10 cellular contexts compared by ENCODE assay signal in the genomic region with DNA sequence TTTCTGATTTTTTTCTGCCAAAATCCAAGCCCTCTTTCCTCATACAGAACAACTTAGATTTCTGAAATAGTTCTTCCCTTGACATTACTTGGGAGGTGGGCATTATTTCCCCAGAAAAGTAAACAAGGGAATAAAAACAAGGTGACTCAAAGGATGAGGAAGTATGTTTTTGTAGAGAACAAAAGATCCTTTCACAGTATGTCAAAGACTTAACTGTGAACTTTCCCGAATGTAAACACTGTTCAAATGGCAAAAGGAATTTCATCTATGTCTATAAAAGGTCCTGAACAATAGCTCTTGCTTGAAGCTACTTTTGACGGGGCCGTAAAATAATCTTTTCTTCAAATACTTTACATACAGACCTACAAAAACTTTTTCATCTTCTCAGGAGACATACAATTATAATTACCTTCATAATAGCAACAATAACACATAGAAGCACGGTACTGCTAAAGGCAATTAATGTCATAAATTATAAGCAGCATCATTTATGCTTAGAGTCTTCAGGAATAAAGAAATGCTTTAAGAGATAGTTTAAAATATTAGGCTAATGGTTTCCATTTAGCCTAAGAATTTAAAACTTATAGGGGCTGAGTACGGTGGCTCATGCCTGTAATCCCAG.
DNase-seq lines count a peak whose midpoint lies in the region; ATAC-seq and TF ChIP-seq lines count a peak whose summit lies in the region.
"Had no signal": no experiment of that assay in that cellular context is flagged by ENCODE, and none has a peak within 500 bp of the region (broad histone marks: within the 10 kb centered on the region; RNA-seq: fewer than 3 reads in every experiment).

No MANE protein-coding gene starts in this region.

- H3K79me2 ChIP-seq in mammary epithelial cell (ENCODE audit: insufficient read depth, low read length) = no peaks in the 10 kb centered on the region

- H2BK15ac ChIP-seq in mesenchymal stem cell (ENCODE audit: low read depth, poor library complexity, severe bottlenecking) = no peak overlapping the region

- intact Hi-C loops in left ventricle myocardium superior (cut with micrococcal nuclease) = no loop called here
- intact Hi-C loops in mammary epithelial cell (cut with micrococcal nuclease) = loop anchor here (5.0 kb wide), 1 partner anchor 36 kb away; no protein-coding TSS in a partner anchor
- intact Hi-C loops in head of caudate nucleus (cut with DNase I) = loop anchor here (5.0 kb wide), 1 partner anchor 191 kb away; the partner anchor contains the start of gene RGCC

- H3K18ac ChIP-seq in mesenchymal stem cell (ENCODE audit: low read depth in 1 of 2, low read length in 2 of 2) = no peak overlapping the region

- H3K14ac ChIP-seq in mesenchymal stem cell (ENCODE audit: low read length in 2 of 2) = no peak overlapping the region

- WGBS in mammary epithelial cell (ENCODE audit: low coverage, missing lambda C conversion rate) = 50% methylated on average over 5 of the region's 5 CpGs
- WGBS in mesenchymal stem cell = 42% methylated on average over 4 of the region's 5 CpGs

- no peak overlapping the region for H2AK5ac ChIP-seq in mesenchymal stem cell (ENCODE audit: low read length, severe bottlenecking)

- H3K4me1 ChIP-seq in right atrium auricular region (peaks cover 0 to 46% of the 10 kb centered on the region in 2 donors), mammary epithelial cell (ENCODE audit: insufficient read depth, low read length) (peaks cover 18% of the 10 kb centered on the region), mesenchymal stem cell (ENCODE audit: control insufficient read depth, insufficient read depth, low read depth, low read length) (peaks cover 11% of the 10 kb centered on the region)

- H2AFZ ChIP-seq in mammary epithelial cell (ENCODE audit: low read depth, low read length) (no peak overlapping the region), mesenchymal stem cell (ENCODE audit: low read depth, low read length) (no peak overlapping the region)

- no peak overlapping the region for H3K23ac ChIP-seq in mesenchymal stem cell (ENCODE audit: low read length in 2 of 2)

- no peak overlapping the region for H2BK120ac ChIP-seq in mesenchymal stem cell (ENCODE audit: low read depth, low read length)

- ATAC-seq in left ventricle myocardium superior = no peak
- ATAC-seq in HG02938 (IDR thresholded peaks at IDR 0.05; ENCODE audit: unreplicated experiment) = no peak
- no peak for ATAC-seq in GM18867 (IDR thresholded peaks at IDR 0.05; ENCODE audit: unreplicated experiment)

- H3K4ac ChIP-seq in mesenchymal stem cell (ENCODE audit: low read depth in 1 of 2, low read length in 2 of 2) = no peak overlapping the region

- H3K27me3 ChIP-seq in right atrium auricular region (no peaks in the 10 kb centered on the region), mammary epithelial cell (ENCODE audit: insufficient read depth, low read length) (no peaks in the 10 kb centered on the region), mesenchymal stem cell (ENCODE audit: control insufficient read depth in 1 of 2, insufficient read depth in 1 of 2, low read length in 2 of 2) (no peaks in the 10 kb centered on the region)

- TF ChIP-seq CTCF in right atrium auricular region (IDR thresholded peaks at IDR 0.05) (no peak), mammary epithelial cell (conservative IDR thresholded peaks at IDR 0.05 in 1 of 2, IDR thresholded peaks at IDR 0.05 in 1 of 2; ENCODE audit: extremely low read depth in 1 of 2, insufficient read depth in 1 of 2, low read depth in 1 of 2, low read length in 2 of 2) (no peak)

- H4K20me1 ChIP-seq in mammary epithelial cell (ENCODE audit: insufficient read depth, low read length) = no peaks in the 10 kb centered on the region

- H3K36me3 ChIP-seq in right atrium auricular region (no peaks in the 10 kb centered on the region), mammary epithelial cell (ENCODE audit: insufficient read depth, low read length) (no peaks in the 10 kb centered on the region), mesenchymal stem cell (ENCODE audit: control insufficient read depth in 1 of 2, insufficient read depth in 2 of 2, low read depth in 1 of 2, low read length in 2 of 2) (no peaks in the 10 kb centered on the region)

- CTCF ChIA-PET in mammary epithelial cell (lab: Charles Lee; ENCODE audit: low non-redundant PET) = interaction anchor here (0.6 kb wide), 1 partner anchor 235 kb away, joined by 7 read pairs; no protein-coding TSS in a partner anchor

- H3K9ac ChIP-seq in mammary epithelial cell (ENCODE audit: insufficient read depth, low read length) = no peak overlapping the region
- H3K9ac ChIP-seq in mesenchymal stem cell (ENCODE audit: low read length) = no peak overlapping the region

- H3K4me3 ChIP-seq in right atrium auricular region (no peak overlapping the region), mammary epithelial cell (replicated peaks in 1 of 3; ENCODE audit: insufficient read depth in 1 of 3, low read depth in 2 of 3, low read length in 3 of 3) (no peak overlapping the region), mesenchymal stem cell (ENCODE audit: insufficient read depth in 1 of 2, low read depth in 1 of 2, low read length in 2 of 2) (no peak overlapping the region)

- no peaks in the 10 kb centered on the region for H3K9me3 ChIP-seq in right atrium auricular region
- no peaks in the 10 kb centered on the region for H3K9me3 ChIP-seq in mammary epithelial cell (replicated peaks; ENCODE audit: insufficient read depth, low read length)
- H3K9me3 ChIP-seq in mesenchymal stem cell (ENCODE audit: control insufficient read depth, low read length) = no peaks in the 10 kb centered on the region

- H3K79me1 ChIP-seq in mesenchymal stem cell (replicated peaks; ENCODE audit: low read length, poor library complexity, severe bottlenecking) = no peaks in the 10 kb centered on the region

- dilution Hi-C loops in mammary epithelial cell (cut with HindIII; ENCODE audit: low sequenced_read_pairs) = no loop called here

- H2BK5ac ChIP-seq in mesenchymal stem cell (ENCODE audit: low read depth, low read length, poor library complexity, severe bottlenecking) = no peak overlapping the region

- DNase-seq in right atrium auricular region (ENCODE audit: low spot score) = no peak
- no peak for DNase-seq in left ventricle myocardium superior
- DNase-seq in mammary epithelial cell = peak; percentile 65
- DNase-seq in mesenchymal stem cell = peak; percentile 11
- DNase-seq in mesenteric fat pad (ENCODE audit: low spot score) = no peak
- no peak for DNase-seq in head of caudate nucleus
- DNase-seq: NCI-H524, T1000 had no signal

- H4K91ac ChIP-seq in mesenchymal stem cell (ENCODE audit: low read length) = no peak overlapping the region

- BruUV-seq in mammary epithelial cell (replicated peaks; lab: Mats Ljungman, UMichigan) = no TSS peak

- H3K4me2 ChIP-seq in mammary epithelial cell (ENCODE audit: insufficient read depth, low read depth, low read length) (no peak overlapping the region), mesenchymal stem cell (ENCODE audit: low read length, poor library complexity, severe bottlenecking) (no peak overlapping the region)

- H3K27ac ChIP-seq in right atrium auricular region = peak overlapping the region; percentile 29 to 46
- no peak overlapping the region for H3K27ac ChIP-seq in mammary epithelial cell (ENCODE audit: insufficient read depth, low read depth, low read length)
- peak overlapping the region; percentile 84 for H3K27ac ChIP-seq in mesenchymal stem cell (ENCODE audit: low read length, poor library complexity, severe bottlenecking)

- in situ Hi-C loops in mammary epithelial cell (cut with MboI; ENCODE audit: low sequenced_read_pairs in 2 of 2) = no loop called here

- H4K8ac ChIP-seq in mesenchymal stem cell (ENCODE audit: low read length) = no peak overlapping the region

- no peak overlapping the region for H2BK12ac ChIP-seq in mesenchymal stem cell (ENCODE audit: low read length in 2 of 2)

Comparison
In these comparisons a context has a peak if more than half of its experiments do, and no peak if none do; other contexts are left out.
1. DNase-seq: peak in mammary epithelial cell (single experiment) and mesenchymal stem cell (single experiment); none in right atrium auricular region (single experiment), left ventricle myocardium superior (single experiment), mesenteric fat pad (single experiment) and head of caudate nucleus (0 of 42).